Comparison of ENCODE assay signal across 27 cellular contexts in the genomic region with DNA sequence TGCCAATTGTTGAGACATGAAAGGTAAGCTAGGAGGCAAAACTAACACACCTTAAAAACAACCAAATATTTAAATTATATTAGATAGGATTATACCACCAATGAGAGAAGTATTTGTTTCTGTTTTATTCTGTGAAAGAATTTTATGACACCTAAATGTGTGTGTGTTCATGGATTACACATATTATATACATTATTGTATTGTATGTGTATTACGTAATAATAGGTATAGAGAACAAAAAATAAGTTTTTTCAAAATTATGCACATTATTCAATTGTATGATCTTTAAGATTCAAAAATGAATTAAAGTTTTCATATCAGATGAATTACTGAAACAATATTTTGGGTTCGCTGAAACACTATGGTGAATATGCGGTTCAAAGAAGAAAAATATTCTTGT.
DNase-seq lines count a peak whose midpoint lies in the region; ATAC-seq, FAIRE-seq and TF ChIP-seq lines count a peak whose summit lies in the region.
"Had no signal": no experiment of that assay in that cellular context is flagged by ENCODE, and none has a peak within 500 bp of the region (broad histone marks: within the 10 kb centered on the region; RNA-seq: fewer than 3 reads in every experiment).

No MANE protein-coding gene starts in this region.

- TF ChIP-seq CTCF in HCT116 (IDR thresholded peaks at IDR 0.05 in 2 of 3, conservative IDR thresholded peaks at IDR 0.05 in 1 of 3; ENCODE audit: borderline replicate concordance in 1 of 3, insufficient read depth in 1 of 3, low read depth in 2 of 3, low read length in 2 of 3) (no peak), PC-9 (conservative IDR thresholded peaks at IDR 0.05) (no peak), mesothelial cell of epicardium (IDR thresholded peaks at IDR 0.05; ENCODE audit: unreplicated experiment) (no peak), suprapubic skin (IDR thresholded peaks at IDR 0.05) (no peak), mucosa of descending colon (IDR thresholded peaks at IDR 0.05) (no peak)

- peak overlapping the region; percentile 74 for H3K27ac Mint-ChIP-seq in mesothelial cell of epicardium
- H3K27ac Mint-ChIP-seq: CD8-positive, alpha-beta T cell; GM23338 had no signal

- no peaks in the 10 kb centered on the region for H3K36me3 ChIP-seq in HCT116 (ENCODE audit: control insufficient read depth in 1 of 2, insufficient read depth in 2 of 2, low read length in 2 of 2)
- H3K36me3 ChIP-seq in PC-9 (ENCODE audit: low read depth): no peaks in the 10 kb centered on the region
- H3K36me3 ChIP-seq in suprapubic skin: no peaks in the 10 kb centered on the region
- no peaks in the 10 kb centered on the region for H3K36me3 ChIP-seq in mucosa of descending colon (ENCODE audit: low read depth)
- H3K36me3 ChIP-seq: HAP-1, SJSA1 had no signal

- H2AFZ ChIP-seq in HCT116 (ENCODE audit: low read depth, low read length, poor library complexity, severe bottlenecking) (no peak overlapping the region), PC-9 (no peak overlapping the region)
- H2AFZ ChIP-seq: GM23338 had no signal

- RAD21 ChIA-PET in HCT116 (lab: Charles Lee; ENCODE audit: low non-redundant PET in 1 of 2, low total read pairs in 2 of 2, uncharacterized antibody in 2 of 2, unreplicated experiment in 2 of 2): no interaction called here

- H3K9me3 ChIP-seq in HCT116 (ENCODE audit: control insufficient read depth in 1 of 2, insufficient read depth in 1 of 2, low read depth in 1 of 2, low read length in 2 of 2) (no peaks in the 10 kb centered on the region), PC-9 (ENCODE audit: insufficient read depth, low read depth) (peaks cover 6% of the 10 kb centered on the region; the same call in 1 of the 2 replicates), suprapubic skin (no peaks in the 10 kb centered on the region), mucosa of descending colon (no peaks in the 10 kb centered on the region)
- H3K9me3 ChIP-seq: A549, HAP-1, SJSA1 had no signal

- H3K4me2 ChIP-seq in HCT116 (ENCODE audit: low read length) (peak overlapping the region; percentile 65; the same call in 1 of the 2 replicates), PC-9 (peak overlapping the region; percentile 64)
- H3K4me2 ChIP-seq: A549, GM23338 had no signal

- H3K79me2 ChIP-seq in HCT116 (ENCODE audit: insufficient read depth, low read length): no peaks in the 10 kb centered on the region
- H3K79me2 ChIP-seq in PC-9 (ENCODE audit: low read depth): no peaks in the 10 kb centered on the region

- peaks cover 12% of the 10 kb centered on the region for H3K36me3 Mint-ChIP-seq in mesothelial cell of epicardium
- H3K36me3 Mint-ChIP-seq: CD8-positive, alpha-beta T cell had no signal

- H3K27ac ChIP-seq in HCT116 (ENCODE audit: low read depth, low read length): peak overlapping the region; percentile 72; the same call in 1 of the 2 replicates
- H3K27ac ChIP-seq in PC-9: peak overlapping the region; percentile 96
- no peak overlapping the region for H3K27ac ChIP-seq in suprapubic skin
- H3K27ac ChIP-seq: A549, C4-2B had no signal

- TF ChIP-seq POLR2A in HCT116 (IDR thresholded peaks at IDR 0.05; ENCODE audit: borderline replicate concordance, extremely low read depth, insufficient read depth, insufficient read length): no peak
- TF ChIP-seq POLR2A in suprapubic skin (IDR thresholded peaks at IDR 0.05): no peak

- no peaks in the 10 kb centered on the region for H3K27me3 Mint-ChIP-seq in mesothelial cell of epicardium (ENCODE audit: low read depth)

- no peak overlapping the region for H3K9ac ChIP-seq in HCT116 (ENCODE audit: low read length)

- H4K20me1 ChIP-seq in HCT116 (ENCODE audit: insufficient read depth): no peaks in the 10 kb centered on the region
- H4K20me1 ChIP-seq in PC-9 (ENCODE audit: insufficient read depth): no peaks in the 10 kb centered on the region

- POLR2A ChIA-PET in HCT116 (lab: Charles Lee): no interaction called here
- POLR2A ChIA-PET in PC-9 (lab: Charles Lee; ENCODE audit: unreplicated experiment): no interaction called here

- H3K9me2 ChIP-seq in HCT116 (ENCODE audit: insufficient read depth): no peaks in the 10 kb centered on the region
- H3K9me2 ChIP-seq in PC-9 (ENCODE audit: insufficient read depth): no peaks in the 10 kb centered on the region

- no peak overlapping the region for H3K4me3 ChIP-seq in HCT116 (replicated peaks in 1 of 2; ENCODE audit: low read depth in 1 of 2, low read length in 2 of 2)
- no peak overlapping the region for H3K4me3 ChIP-seq in PC-9
- no peak overlapping the region for H3K4me3 ChIP-seq in suprapubic skin
- no peak overlapping the region for H3K4me3 ChIP-seq in mucosa of descending colon
- H3K4me3 ChIP-seq: A549, GM12878, GM23338, HAP-1, SJSA1 had no signal

- BruUV-seq in HCT116 (replicated peaks; lab: Mats Ljungman, UMichigan) (no TSS peak), PC-9 (replicated peaks; lab: Mats Ljungman, UMichigan) (no TSS peak)

- H3K9me3 Mint-ChIP-seq in mesothelial cell of epicardium: peaks cover 18% of the 10 kb centered on the region
- H3K9me3 Mint-ChIP-seq: CD8-positive, alpha-beta T cell had no signal

- peaks cover 29% of the 10 kb centered on the region for H3F3A ChIP-seq in PC-9 (ENCODE audit: insufficient read depth, low read depth)

- H3K27me3 ChIP-seq in HCT116 (ENCODE audit: insufficient read depth, low read length) (no peaks in the 10 kb centered on the region), PC-9 (ENCODE audit: insufficient read depth, low read depth) (no peaks in the 10 kb centered on the region), suprapubic skin (no peaks in the 10 kb centered on the region)
- H3K27me3 ChIP-seq: SJSA1 had no signal

- peaks cover 34% of the 10 kb centered on the region for H3K4me1 Mint-ChIP-seq in mesothelial cell of epicardium

- DNase-seq in HCT116 (ENCODE audit: low read depth, low spot score) (no peak), PC-9 (no peak), mesothelial cell of epicardium (ENCODE audit: low spot score in 2 of 2, unreplicated experiment in 2 of 2) (no peak), suprapubic skin (ENCODE audit: low spot score in 2 of 2) (no peak), mucosa of descending colon (no peak), C1 segment of cervical spinal cord (lab: John Stamatoyannopoulos, UW) (no peak)
- DNase-seq: CD8-positive, alpha-beta T cell; DMS 273 treated with DMSO at 0.1 percent for 48 hours; DMS79; EL; GDM1; Karpas-422; NCI-H1092; NCI-H1417 treated with DMSO at 0.1 percent for 48 hours; NCI-H1694 treated with DMSO at 0.1 percent for 48 hours; NCI-H2081 treated with DMSO at 0.1 percent for 48 hours; NCI-H2171; NCI-H226; NCI-H510A had no signal

- TF ChIP-seq EP300 in suprapubic skin (IDR thresholded peaks at IDR 0.05): no peak

- H3K4me1 ChIP-seq in HCT116 (ENCODE audit: control insufficient read depth in 1 of 2, insufficient read depth in 2 of 2, low read length in 2 of 2): peaks cover 23 to 60% of the 10 kb centered on the region in 2 experiments
- H3K4me1 ChIP-seq in PC-9 (replicated peaks; ENCODE audit: insufficient read depth): peaks cover 58% of the 10 kb centered on the region
- H3K4me1 ChIP-seq in suprapubic skin: no peaks in the 10 kb centered on the region
- H3K4me1 ChIP-seq in mucosa of descending colon (ENCODE audit: low read depth): no peaks in the 10 kb centered on the region
- H3K4me1 ChIP-seq: A549 had no signal

- intact Hi-C loops in HCT116 (cut with micrococcal nuclease) (no loop called here), PC-9 (cut with micrococcal nuclease; ENCODE audit: unreplicated experiment) (no loop called here), mucosa of descending colon (cut with DNase I, micrococcal nuclease) (no loop called here)

- TF ChIP-seq RAD21 in HCT116 (IDR thresholded peaks at IDR 0.05; ENCODE audit: low read depth): no peak

- H3K4me3 Mint-ChIP-seq in mesothelial cell of epicardium: no peak overlapping the region
- H3K4me3 Mint-ChIP-seq: CD8-positive, alpha-beta T cell; GM23338 had no signal

- peak; percentile 69 for FAIRE-seq in colon (lab: Jason Lieb, UNC)
- FAIRE-seq: A549, GM12878, RCC 7860 had no signal

- ATAC-seq in HCT116 (no peak), mucosa of descending colon (no peak)
- ATAC-seq: A549; CD8-positive, alpha-beta T cell; GM12878; GM23338 had no signal

- 96% methylated on average over 3 of the region's 3 CpGs for WGBS in suprapubic skin

- CTCF ChIA-PET in HCT116 (lab: Charles Lee) (interaction anchor here (2.2 kb wide), 1 partner anchor 85 kb away, joined by 6 read pairs; a partner anchor contains a TSS), PC-9 (lab: Charles Lee) (no interaction called here)

TF ChIP-seq in HCT116, 20 proteins besides CTCF, POLR2A, EP300 and RAD21 (continues in another document):
- TF ChIP-seq, protein P1, sequence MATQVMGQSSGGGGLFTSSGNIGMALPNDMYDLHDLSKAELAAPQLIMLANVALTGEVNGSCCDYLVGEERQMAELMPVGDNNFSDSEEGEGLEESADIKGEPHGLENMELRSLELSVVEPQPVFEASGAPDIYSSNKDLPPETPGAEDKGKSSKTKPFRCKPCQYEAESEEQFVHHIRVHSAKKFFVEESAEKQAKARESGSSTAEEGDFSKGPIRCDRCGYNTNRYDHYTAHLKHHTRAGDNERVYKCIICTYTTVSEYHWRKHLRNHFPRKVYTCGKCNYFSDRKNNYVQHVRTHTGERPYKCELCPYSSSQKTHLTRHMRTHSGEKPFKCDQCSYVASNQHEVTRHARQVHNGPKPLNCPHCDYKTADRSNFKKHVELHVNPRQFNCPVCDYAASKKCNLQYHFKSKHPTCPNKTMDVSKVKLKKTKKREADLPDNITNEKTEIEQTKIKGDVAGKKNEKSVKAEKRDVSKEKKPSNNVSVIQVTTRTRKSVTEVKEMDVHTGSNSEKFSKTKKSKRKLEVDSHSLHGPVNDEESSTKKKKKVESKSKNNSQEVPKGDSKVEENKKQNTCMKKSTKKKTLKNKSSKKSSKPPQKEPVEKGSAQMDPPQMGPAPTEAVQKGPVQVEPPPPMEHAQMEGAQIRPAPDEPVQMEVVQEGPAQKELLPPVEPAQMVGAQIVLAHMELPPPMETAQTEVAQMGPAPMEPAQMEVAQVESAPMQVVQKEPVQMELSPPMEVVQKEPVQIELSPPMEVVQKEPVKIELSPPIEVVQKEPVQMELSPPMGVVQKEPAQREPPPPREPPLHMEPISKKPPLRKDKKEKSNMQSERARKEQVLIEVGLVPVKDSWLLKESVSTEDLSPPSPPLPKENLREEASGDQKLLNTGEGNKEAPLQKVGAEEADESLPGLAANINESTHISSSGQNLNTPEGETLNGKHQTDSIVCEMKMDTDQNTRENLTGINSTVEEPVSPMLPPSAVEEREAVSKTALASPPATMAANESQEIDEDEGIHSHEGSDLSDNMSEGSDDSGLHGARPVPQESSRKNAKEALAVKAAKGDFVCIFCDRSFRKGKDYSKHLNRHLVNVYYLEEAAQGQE (IDR thresholded peaks at IDR 0.05; ENCODE audit: low read depth): no peak
- TF ChIP-seq JUND (IDR thresholded peaks at IDR 0.05) (no peak), SP1 (IDR thresholded peaks at IDR 0.05; ENCODE audit: low read depth) (no peak), SRF (IDR thresholded peaks at IDR 0.05; ENCODE audit: low read depth) (no peak), ZFX (IDR thresholded peaks at IDR 0.05) (no peak), POLR2AphosphoS5 (IDR thresholded peaks at IDR 0.05; ENCODE audit: low read depth, low read length) (no peak)
- TF ChIP-seq, protein P2, sequence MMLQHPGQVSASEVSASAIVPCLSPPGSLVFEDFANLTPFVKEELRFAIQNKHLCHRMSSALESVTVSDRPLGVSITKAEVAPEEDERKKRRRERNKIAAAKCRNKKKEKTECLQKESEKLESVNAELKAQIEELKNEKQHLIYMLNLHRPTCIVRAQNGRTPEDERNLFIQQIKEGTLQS (IDR thresholded peaks at IDR 0.05): no peak
